9 cellular contexts compared by ENCODE assay signal in genomic region chr14:53468876-53469275, GRCh38.
"Had no signal": no experiment of that assay in that cellular context is flagged by ENCODE, and none has a peak within 500 bp of the region (broad histone marks: within the 10 kb centered on the region; RNA-seq: fewer than 3 reads in every experiment).

No MANE protein-coding gene starts in this region.

- H3K36me3 Mint-ChIP-seq: IgD-negative memory B cell had no signal

- H3K27ac Mint-ChIP-seq: GM23338, H9, IgD-negative memory B cell had no signal

- H3K9me3 Mint-ChIP-seq: GM23338 had no signal

- H3K4me3 Mint-ChIP-seq: GM23338, H9, IgD-negative memory B cell had no signal

- DNase-seq: H9, HCEC 1CT, KBM-7 had no signal

- ATAC-seq: GM23338 had no signal

- H3K27ac ChIP-seq: HL-60, KMS-11 had no signal

- H3K4me3 ChIP-seq: GM23338 had no signal

- H3K27me3 Mint-ChIP-seq: IgD-negative memory B cell had no signal

- FAIRE-seq: H1, H54 had no signal

- H3K4me1 Mint-ChIP-seq: IgD-negative memory B cell had no signal
